Comparison of ENCODE assay signal across 31 cellular contexts in the genomic region with DNA sequence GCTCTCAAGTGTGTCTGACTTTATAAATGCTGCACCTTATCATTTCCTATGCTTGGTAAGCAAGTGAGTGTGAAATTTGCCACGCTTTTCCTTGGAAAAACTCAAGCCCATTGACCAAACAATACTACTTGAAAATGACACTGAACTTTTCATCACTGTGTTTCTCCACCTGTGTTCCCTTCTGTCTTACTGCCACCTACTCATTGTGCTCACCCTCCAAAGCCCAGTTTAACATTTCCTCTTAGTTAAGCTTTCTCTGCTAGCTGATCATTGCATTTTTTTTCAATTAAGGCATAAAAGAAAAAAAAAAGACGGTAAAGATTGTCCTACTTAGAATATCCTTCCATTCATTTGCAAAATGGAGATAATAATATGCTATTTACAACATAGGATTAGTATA.
"Had no signal": no experiment of that assay in that cellular context is flagged by ENCODE, and none has a peak within 500 bp of the region (broad histone marks: within the 10 kb centered on the region; RNA-seq: fewer than 3 reads in every experiment).

No MANE protein-coding gene starts in this region.

- H3K27ac ChIP-seq: adrenal gland, body of pancreas, cardiac muscle cell, colonic mucosa, gastrocnemius medialis, left lung, lower lobe of right lung, right atrium auricular region, stomach, thyroid gland, upper lobe of left lung, vagina had no signal

- H3K36me3 Mint-ChIP-seq: activated naive CD8-positive, alpha-beta T cell treated with anti-CD3 and anti-CD28 coated beads for 36 hours; naive thymus-derived CD8-positive, alpha-beta T cell; stimulated activated naive B cell treated with anti-CD40 and anti-IgM and Interleukin-4, amounts not matched to agents 10 μg/mL and 1 μg/mL and 100 μg/mL, for 72 hours had no signal

- FAIRE-seq: islet of Langerhans had no signal

- H3K4me3 Mint-ChIP-seq: activated B cell treated with CpG ODN at 0.5 μM for 24 hours; activated naive CD8-positive, alpha-beta T cell treated with anti-CD3 and anti-CD28 coated beads for 36 hours; activated T-cell treated with anti-CD3 and anti-CD28 coated beads, Interleukin-2, amount 50 U/mL, for 72 hours; naive thymus-derived CD8-positive, alpha-beta T cell; stimulated activated naive B cell treated with anti-CD40 and anti-IgM and Interleukin-4, amounts not matched to agents 10 μg/mL and 1 μg/mL and 100 μg/mL, for 72 hours had no signal

- H3K27ac Mint-ChIP-seq: activated B cell treated with CpG ODN at 0.5 μM for 24 hours; activated naive CD8-positive, alpha-beta T cell treated with anti-CD3 and anti-CD28 coated beads for 36 hours; activated T-cell treated with anti-CD3 and anti-CD28 coated beads, Interleukin-2, amount 50 U/mL, for 72 hours; naive thymus-derived CD8-positive, alpha-beta T cell had no signal

- H3K9me3 ChIP-seq: adrenal gland, body of pancreas, colonic mucosa, gastrocnemius medialis, left lung, lower lobe of right lung, right atrium auricular region, stomach, thyroid gland, upper lobe of left lung, vagina had no signal

- DNase-seq: activated B cell treated with CpG ODN at 0.5 μM for 24 hours; activated CD4-positive, alpha-beta T cell treated with anti-CD3 and anti-CD28 coated beads, Interleukin-2, amount 50 U/mL, for 1 hour; activated naive CD4-positive, alpha-beta T cell; activated naive CD8-positive, alpha-beta T cell treated with anti-CD3 and anti-CD28 coated beads for 36 hours; activated T-cell treated with anti-CD3 and anti-CD28 coated beads for 4 hours; activated T-cell treated with anti-CD3 and anti-CD28 coated beads, Interleukin-2, amount 50 U/mL, for 72 hours; adrenal gland; aorta; body of pancreas; cerebellar nuclear complex; colonic mucosa; effector memory CD4-positive, alpha-beta T cell; erythroblast; gastrocnemius medialis; glutamatergic neuron; left lung; lower lobe of right lung; mesenchymal stem cell; naive thymus-derived CD8-positive, alpha-beta T cell; stimulated activated CD4-positive, alpha-beta T cell treated with anti-CD3 and anti-CD28 coated beads, Interleukin-1b, Interleukin-23, amount 100 ng/mL, for 48 hours; stimulated activated CD4-positive, alpha-beta T cell treated with anti-CD3 and anti-CD28 coated beads, Interleukin-4, amount 100 ng/mL, for 4 hours; stimulated activated CD8-positive, alpha-beta memory T cell treated with anti-CD3 and anti-CD28 coated beads, Interleukin-4, amount 100 ng/mL, for 48 hours; stimulated activated naive B cell treated with anti-CD40 and anti-IgM and Interleukin-4, amounts not matched to agents 10 μg/mL and 1 μg/mL and 100 μg/mL, for 72 hours; stomach; thyroid gland; upper lobe of left lung had no signal

- H3K36me3 ChIP-seq: adrenal gland, cardiac muscle cell, colonic mucosa, gastrocnemius medialis, left lung, lower lobe of right lung, right atrium auricular region, stomach, thyroid gland, upper lobe of left lung, vagina had no signal

- H3K27me3 Mint-ChIP-seq: activated B cell treated with CpG ODN at 0.5 μM for 24 hours had no signal

- H3K4me1 ChIP-seq: adrenal gland, body of pancreas, colonic mucosa, gastrocnemius medialis, thyroid gland had no signal

- H3K27me3 ChIP-seq: adrenal gland, body of pancreas, cardiac muscle cell, colonic mucosa, gastrocnemius medialis, right atrium auricular region, thyroid gland, upper lobe of left lung, vagina had no signal

- H3K9me3 Mint-ChIP-seq: activated B cell treated with CpG ODN at 0.5 μM for 24 hours; activated naive CD8-positive, alpha-beta T cell treated with anti-CD3 and anti-CD28 coated beads for 36 hours; activated T-cell treated with anti-CD3 and anti-CD28 coated beads, Interleukin-2, amount 50 U/mL, for 72 hours; naive thymus-derived CD8-positive, alpha-beta T cell; stimulated activated naive B cell treated with anti-CD40 and anti-IgM and Interleukin-4, amounts not matched to agents 10 μg/mL and 1 μg/mL and 100 μg/mL, for 72 hours had no signal

- H3K4me3 ChIP-seq: adrenal gland, body of pancreas, cardiac muscle cell, colonic mucosa, gastrocnemius medialis, left lung, lower lobe of right lung, right atrium auricular region, smooth muscle cell, stomach, thyroid gland, upper lobe of left lung, vagina had no signal

- ATAC-seq: activated T-cell treated with anti-CD3 and anti-CD28 coated beads, Interleukin-2, amount 50 U/mL, for 72 hours; body of pancreas; gastrocnemius medialis; left lung; lower lobe of right lung; naive thymus-derived CD8-positive, alpha-beta T cell; stimulated activated naive B cell treated with anti-CD40 and anti-IgM and Interleukin-4, amounts not matched to agents 10 μg/mL and 1 μg/mL and 100 μg/mL, for 72 hours had no signal
